29 cellular contexts compared by ENCODE assay signal in genomic region chr10:81995254-81995653, GRCh38.
"Had no signal": no experiment of that assay in that cellular context is flagged by ENCODE, and none has a peak within 500 bp of the region (broad histone marks: within the 10 kb centered on the region; RNA-seq: fewer than 3 reads in every experiment).

No MANE protein-coding gene starts in this region.

- H3K27ac Mint-ChIP-seq: immature natural killer cell; naive thymus-derived CD4-positive, alpha-beta T cell; natural killer cell treated with Interleukin-12 subunit alpha and Interleukin-12 subunit beta and Interleukin-15 and Interleukin-18, amount 100 ng/mL, for 72 hours; stimulated activated memory B cell treated with anti-CD40 and anti-IgM and Interleukin-4, amounts not matched to agents 10 μg/mL and 1 μg/mL and 100 μg/mL, for 72 hours; stimulated activated naive CD8-positive, alpha-beta T cell treated with anti-CD3 and anti-CD28 coated beads, Interleukin-15, amount 100 ng/mL, for 72 hours; type B pancreatic cell had no signal

- H3K27ac ChIP-seq: heart right ventricle, hepatocyte, left ventricle myocardium inferior, neutrophil, parathyroid adenoma, psoas muscle, right atrium auricular region, right lobe of liver, tibial nerve, uterus had no signal

- H2AFZ ChIP-seq: hepatocyte, parathyroid adenoma had no signal

- H3K4me3 Mint-ChIP-seq: immature natural killer cell; naive thymus-derived CD4-positive, alpha-beta T cell; natural killer cell treated with Interleukin-12 subunit alpha and Interleukin-12 subunit beta and Interleukin-15 and Interleukin-18, amount 100 ng/mL, for 72 hours; stimulated activated memory B cell treated with anti-CD40 and anti-IgM and Interleukin-4, amounts not matched to agents 10 μg/mL and 1 μg/mL and 100 μg/mL, for 72 hours; stimulated activated naive CD8-positive, alpha-beta T cell treated with anti-CD3 and anti-CD28 coated beads, Interleukin-15, amount 100 ng/mL, for 72 hours; type B pancreatic cell had no signal

- H3K9me3 Mint-ChIP-seq: stimulated activated memory B cell treated with anti-CD40 and anti-IgM and Interleukin-4, amounts not matched to agents 10 μg/mL and 1 μg/mL and 100 μg/mL, for 72 hours; stimulated activated naive CD8-positive, alpha-beta T cell treated with anti-CD3 and anti-CD28 coated beads, Interleukin-15, amount 100 ng/mL, for 72 hours; type B pancreatic cell had no signal

- H3K36me3 Mint-ChIP-seq: immature natural killer cell; naive thymus-derived CD4-positive, alpha-beta T cell; natural killer cell treated with Interleukin-12 subunit alpha and Interleukin-12 subunit beta and Interleukin-15 and Interleukin-18, amount 100 ng/mL, for 72 hours; stimulated activated memory B cell treated with anti-CD40 and anti-IgM and Interleukin-4, amounts not matched to agents 10 μg/mL and 1 μg/mL and 100 μg/mL, for 72 hours; type B pancreatic cell had no signal

- H3K27me3 Mint-ChIP-seq: naive thymus-derived CD4-positive, alpha-beta T cell; natural killer cell treated with Interleukin-12 subunit alpha and Interleukin-12 subunit beta and Interleukin-15 and Interleukin-18, amount 100 ng/mL, for 72 hours; stimulated activated memory B cell treated with anti-CD40 and anti-IgM and Interleukin-4, amounts not matched to agents 10 μg/mL and 1 μg/mL and 100 μg/mL, for 72 hours; stimulated activated naive CD8-positive, alpha-beta T cell treated with anti-CD3 and anti-CD28 coated beads, Interleukin-15, amount 100 ng/mL, for 72 hours; type B pancreatic cell had no signal

- H3K4me2 ChIP-seq: hepatocyte, smooth muscle cell had no signal

- H3K9ac ChIP-seq: parathyroid adenoma had no signal

- H3K9me3 ChIP-seq: heart right ventricle, left ventricle myocardium inferior, neutrophil, psoas muscle, right atrium auricular region, right lobe of liver, tibial nerve, uterus had no signal

- H3K27me3 ChIP-seq: heart right ventricle, hepatocyte, neutrophil, right atrium auricular region, right lobe of liver, tibial nerve, uterus had no signal

- ATAC-seq: heart right ventricle; left colon; mucosa of descending colon; naive thymus-derived CD4-positive, alpha-beta T cell; natural killer cell treated with Interleukin-12 subunit alpha and Interleukin-12 subunit beta and Interleukin-15 and Interleukin-18, amount 100 ng/mL, for 72 hours; psoas muscle; right lobe of liver; stimulated activated memory B cell treated with anti-CD40 and anti-IgM and Interleukin-4, amounts not matched to agents 10 μg/mL and 1 μg/mL and 100 μg/mL, for 72 hours; stimulated activated naive CD8-positive, alpha-beta T cell treated with anti-CD3 and anti-CD28 coated beads, Interleukin-15, amount 100 ng/mL, for 72 hours had no signal

- H3K4me3 ChIP-seq: heart right ventricle, hepatocyte, left ventricle myocardium inferior, lung, mucosa of descending colon, psoas muscle, right atrium auricular region, right lobe of liver, smooth muscle cell, tibial nerve, uterus had no signal

- H3K79me2 ChIP-seq: hepatocyte, parathyroid adenoma had no signal

- H3K36me3 ChIP-seq: heart right ventricle, left ventricle myocardium inferior, neutrophil, right atrium auricular region, right lobe of liver, tibial nerve, uterus had no signal

- H3K4me1 ChIP-seq: heart right ventricle, left ventricle myocardium inferior, parathyroid adenoma, psoas muscle, right atrium auricular region, right lobe of liver, tibial nerve, uterus had no signal

- DNase-seq: heart right ventricle; immature natural killer cell; kidney; left colon; left ventricle myocardium inferior; midbrain; mucosa of descending colon; naive thymus-derived CD4-positive, alpha-beta T cell; occipital lobe; psoas muscle; right lobe of liver; stimulated activated CD4-positive, alpha-beta T cell treated with anti-CD3 and anti-CD28 coated beads, Interleukin-1b, Interleukin-23, amount 100 ng/mL, for 48 hours; stimulated activated CD4-positive, alpha-beta T cell treated with anti-CD3 and anti-CD28 coated beads, Interleukin-2, amount 100 ng/mL, for 48 hours; stimulated activated CD4-positive, alpha-beta T cell treated with anti-CD3 and anti-CD28 coated beads, Interleukin-4, amount 100 ng/mL, for 4 hours; stimulated activated CD8-positive, alpha-beta memory T cell treated with anti-CD3 and anti-CD28 coated beads, Interleukin-4, amount 100 ng/mL, for 48 hours; stimulated activated naive CD4-positive, alpha-beta T cell treated with Interleukin-2 at 50 U/mL for 16 hours; stimulated activated naive CD8-positive, alpha-beta T cell treated with anti-CD3 and anti-CD28 coated beads, Interleukin-15, amount 100 ng/mL, for 72 hours; substantia nigra; uterus had no signal

- H3K4me1 Mint-ChIP-seq: immature natural killer cell; naive thymus-derived CD4-positive, alpha-beta T cell; stimulated activated memory B cell treated with anti-CD40 and anti-IgM and Interleukin-4, amounts not matched to agents 10 μg/mL and 1 μg/mL and 100 μg/mL, for 72 hours; stimulated activated naive CD8-positive, alpha-beta T cell treated with anti-CD3 and anti-CD28 coated beads, Interleukin-15, amount 100 ng/mL, for 72 hours had no signal
